In genomic region chr19:56403764-56404704, GRCh38 we compare ENCODE assay signal across 8 cellular contexts. TPM values are rescaled to one million over a fixed set of nuclear protein-coding genes. Genes with fewer than 3 reads are reported as not detected.
A peak's percentile ranks its signal among the peaks of the same experiment; 100 is the strongest.
DNase-seq lines count a peak whose midpoint lies in the region.

Gene ZNF583, plus strand, starts transcription at chr19:56404332. Its CDS starts 2,783 bp downstream, at chr19:56407115.

- in situ Hi-C loops in SK-MEL-5 (cut with HindIII; ENCODE audit: low pct_unique_long_range_greater_than_20kb, low sequenced_read_pairs) = no loop called here

- DNase-seq in EL (peak; percentile 96), GOT3 (lab: John Stamatoyannopoulos, UW) (peak; percentile 83), M059J (ENCODE audit: low read depth) (peak; percentile 96), SK-MEL-5 (ENCODE audit: low read depth, low spot score) (peak; percentile 76), germinal center (ENCODE audit: low spot score) (peak; percentile 96), non-pigmented ciliary epithelial cell (ENCODE audit: low read depth) (peak; percentile 90), substantia nigra (lab: John Stamatoyannopoulos, UW) (peak; percentile 76 to 98 (median 92))
- DNase-seq in activated naive CD4-positive, alpha-beta T cell treated with anti-CD3 and anti-CD28 coated beads, Interleukin-2, amount 50 U/mL, for 16 hours = peak; percentile 90

- peak within 1 kb of the TSS; percentile 98 for H3K27ac ChIP-seq in substantia nigra (ENCODE audit: low read depth, low read length, poor library complexity, severe bottlenecking)

RNA-seq across cellular contexts. Expression of gene ZNF583, which starts in this region (rescaled TPM):
- 6.1 and 7.9 TPM in 2 replicates for total RNA-seq in M059J (2014; rRNA removed; shearing (Covaris generic))
- total RNA-seq in SK-MEL-5 (2014; rRNA removed; shearing (Covaris generic)) = 1.2 and 2.3 TPM in 2 replicates
- polyA plus RNA-seq in SK-MEL-5 (2015; cell fraction: cytosol; rRNA removed) = 0.36 and 0.47 TPM in 2 replicates
- polyA plus RNA-seq in SK-MEL-5 (2015; cell fraction: nucleus; rRNA removed) = 0.19 and 2.3 TPM in 2 replicates

Comparison
In these comparisons a context has a peak if more than half of its experiments do, and no peak if none do; other contexts are left out.
1. Peak in every context shown above with its lines: DNase-seq and H3K27ac ChIP-seq.